1 cellular context compared by ENCODE assay signal in genomic region chr16:57518520-57518919, GRCh38.
TF ChIP-seq lines count a peak whose summit lies in the region.

No MANE protein-coding gene starts in this region.

TF ChIP-seq in H1, 55 proteins besides CTCF, POLR2A, EP300 and RAD21:
- TF ChIP-seq SIRT6 (IDR thresholded peaks at IDR 0.05; ENCODE audit: low read length) (no peak), GTF2F1 (IDR thresholded peaks at IDR 0.05; ENCODE audit: borderline replicate concordance, low read depth, low read length) (no peak), TEAD4 (IDR thresholded peaks at IDR 0.05; ENCODE audit: low read depth, low read length) (no peak), YY1 (IDR thresholded peaks at IDR 0.05; ENCODE audit: low read depth, low read length) (0 out of 2 replicates have a peak, but pooled peaks have one; percentile 20), JUN (IDR thresholded peaks at IDR 0.05; ENCODE audit: low read depth, low read length) (no peak), CHD2 (IDR thresholded peaks at IDR 0.05; ENCODE audit: low read length) (no peak), MAX (IDR thresholded peaks at IDR 0.05) (peak; percentile 40; the same call in 1 of the 2 replicates)
